24 cellular contexts compared by ENCODE assay signal in the genomic region with DNA sequence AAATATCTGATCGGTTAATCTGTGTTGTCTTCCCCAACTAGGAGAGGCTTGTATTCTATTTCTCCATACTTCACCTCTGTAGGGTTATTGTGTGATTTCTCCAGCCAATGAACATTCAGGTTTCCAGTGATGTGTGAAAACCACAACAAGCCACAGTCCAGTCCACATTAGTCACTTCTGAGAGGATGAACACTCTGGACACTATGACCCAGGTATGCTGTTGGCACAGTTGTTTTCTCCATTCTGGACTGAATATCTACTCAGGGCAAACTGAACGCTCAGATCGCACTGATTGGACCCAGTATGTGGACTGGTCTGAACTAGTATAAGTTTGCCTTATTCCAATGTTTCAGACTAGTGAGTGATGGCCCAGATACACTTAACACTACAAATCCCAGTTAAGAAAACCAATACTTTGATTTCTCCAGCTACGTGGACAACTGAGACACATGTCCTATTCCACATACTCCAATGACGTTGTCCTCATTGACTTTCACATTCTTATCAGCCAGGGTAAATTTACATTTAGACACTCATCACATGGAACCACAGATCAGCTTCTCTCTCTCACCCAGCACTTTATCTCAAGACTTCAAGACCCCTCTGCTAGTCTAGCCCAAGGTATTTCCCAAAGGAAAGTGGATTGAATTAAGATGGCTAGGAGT.
"Had no signal": no experiment of that assay in that cellular context is flagged by ENCODE, and none has a peak within 500 bp of the region (broad histone marks: within the 10 kb centered on the region; RNA-seq: fewer than 3 reads in every experiment).

No MANE protein-coding gene starts in this region.

- H3K36me3 ChIP-seq: neutrophil, ovary, stomach, suprapubic skin, transverse colon had no signal

- H3K4me3 Mint-ChIP-seq: activated B cell treated with CpG ODN at 0.5 μM for 24 hours; activated CD4-positive, alpha-beta T cell treated with anti-CD3 and anti-CD28 coated beads for 36 hours; activated naive CD4-positive, alpha-beta T cell treated with anti-CD3 and anti-CD28 coated beads, Interleukin-2, amount 10 ng/mL, durations not matched to agents 7 days and 5 days; activated naive CD8-positive, alpha-beta T cell treated with anti-CD3 and anti-CD28 coated beads, Interleukin-2, amount 50 U/mL, for 24 hours; immature natural killer cell; nephron; stimulated activated memory B cell treated with anti-CD40 and anti-IgM and Interleukin-4, amounts not matched to agents 10 μg/mL and 1 μg/mL and 100 μg/mL, for 72 hours; T-helper 1 cell treated with Interleukin-12 subunit alpha and Interleukin-12 subunit beta and Interleukin-4 antibody, amounts not matched to agents 30 μg/mL and 1 μg/mL, for 36 hours had no signal

- H3K36me3 Mint-ChIP-seq: activated naive CD4-positive, alpha-beta T cell treated with anti-CD3 and anti-CD28 coated beads, Interleukin-2, amount 10 ng/mL, durations not matched to agents 7 days and 5 days; stimulated activated memory B cell treated with anti-CD40 and anti-IgM and Interleukin-4, amounts not matched to agents 10 μg/mL and 1 μg/mL and 100 μg/mL, for 72 hours had no signal

- FAIRE-seq: small intestine, urothelium cell line had no signal

- DNase-seq: activated B cell treated with CpG ODN at 0.5 μM for 24 hours; activated CD4-positive, alpha-beta T cell treated with anti-CD3 and anti-CD28 coated beads for 36 hours; activated CD4-positive, alpha-beta T cell treated with anti-CD3 and anti-CD28 coated beads, Interleukin-2, amount 50 U/mL, for 48 hours; activated effector memory CD4-positive, alpha-beta T cell treated with anti-CD3 and anti-CD28 coated beads, Interleukin-2, amount 50 U/mL, for 16 hours; activated naive CD4-positive, alpha-beta T cell treated with anti-CD3 and anti-CD28 coated beads, Interleukin-2, amount 10 ng/mL, durations not matched to agents 7 days and 5 days; activated naive CD8-positive, alpha-beta T cell treated with anti-CD3 and anti-CD28 coated beads, Interleukin-2, amount 50 U/mL, for 24 hours; dermis blood vessel endothelial cell; effector CD8-positive, alpha-beta T cell; immature natural killer cell; left ventricle myocardium superior; ovary; small intestine; stimulated activated CD4-positive, alpha-beta T cell treated with anti-CD3 and anti-CD28 coated beads, Interleukin-15, amount 100 ng/mL, for 24 hours; stomach; T1000; transverse colon had no signal

- H3K9me3 ChIP-seq: neutrophil, ovary, stomach, transverse colon had no signal

- ATAC-seq: activated CD4-positive, alpha-beta T cell treated with anti-CD3 and anti-CD28 coated beads for 36 hours; activated naive CD8-positive, alpha-beta T cell treated with anti-CD3 and anti-CD28 coated beads, Interleukin-2, amount 50 U/mL, for 24 hours; esophagus mucosa; left ventricle myocardium superior; sciatic nerve; stimulated activated memory B cell treated with anti-CD40 and anti-IgM and Interleukin-4, amounts not matched to agents 10 μg/mL and 1 μg/mL and 100 μg/mL, for 72 hours had no signal

- H3K4me1 ChIP-seq: suprapubic skin, transverse colon had no signal

- H3K27ac ChIP-seq: neutrophil, ovary, suprapubic skin, transverse colon had no signal

- H3K27me3 ChIP-seq: neutrophil, ovary, stomach, suprapubic skin, transverse colon had no signal

- H3K4me1 Mint-ChIP-seq: activated B cell treated with CpG ODN at 0.5 μM for 24 hours; activated CD4-positive, alpha-beta T cell treated with anti-CD3 and anti-CD28 coated beads for 36 hours; activated naive CD4-positive, alpha-beta T cell treated with anti-CD3 and anti-CD28 coated beads, Interleukin-2, amount 10 ng/mL, durations not matched to agents 7 days and 5 days; activated naive CD8-positive, alpha-beta T cell treated with anti-CD3 and anti-CD28 coated beads, Interleukin-2, amount 50 U/mL, for 24 hours; immature natural killer cell; nephron; stimulated activated memory B cell treated with anti-CD40 and anti-IgM and Interleukin-4, amounts not matched to agents 10 μg/mL and 1 μg/mL and 100 μg/mL, for 72 hours had no signal

- H3K27ac Mint-ChIP-seq: activated B cell treated with CpG ODN at 0.5 μM for 24 hours; activated CD4-positive, alpha-beta T cell treated with anti-CD3 and anti-CD28 coated beads for 36 hours; activated naive CD4-positive, alpha-beta T cell treated with anti-CD3 and anti-CD28 coated beads, Interleukin-2, amount 10 ng/mL, durations not matched to agents 7 days and 5 days; activated naive CD8-positive, alpha-beta T cell treated with anti-CD3 and anti-CD28 coated beads, Interleukin-2, amount 50 U/mL, for 24 hours; immature natural killer cell; nephron; stimulated activated memory B cell treated with anti-CD40 and anti-IgM and Interleukin-4, amounts not matched to agents 10 μg/mL and 1 μg/mL and 100 μg/mL, for 72 hours; T-helper 1 cell treated with Interleukin-12 subunit alpha and Interleukin-12 subunit beta and Interleukin-4 antibody, amounts not matched to agents 30 μg/mL and 1 μg/mL, for 36 hours had no signal

- H3K4me3 ChIP-seq: ovary, stomach, suprapubic skin, transverse colon had no signal

- H3K9me3 Mint-ChIP-seq: nephron; stimulated activated memory B cell treated with anti-CD40 and anti-IgM and Interleukin-4, amounts not matched to agents 10 μg/mL and 1 μg/mL and 100 μg/mL, for 72 hours had no signal

- H3K27me3 Mint-ChIP-seq: activated B cell treated with CpG ODN at 0.5 μM for 24 hours; activated CD4-positive, alpha-beta T cell treated with anti-CD3 and anti-CD28 coated beads for 36 hours; activated naive CD4-positive, alpha-beta T cell treated with anti-CD3 and anti-CD28 coated beads, Interleukin-2, amount 10 ng/mL, durations not matched to agents 7 days and 5 days; activated naive CD8-positive, alpha-beta T cell treated with anti-CD3 and anti-CD28 coated beads, Interleukin-2, amount 50 U/mL, for 24 hours; stimulated activated memory B cell treated with anti-CD40 and anti-IgM and Interleukin-4, amounts not matched to agents 10 μg/mL and 1 μg/mL and 100 μg/mL, for 72 hours had no signal
